8 cellular contexts compared by ENCODE assay signal in the genomic region with DNA sequence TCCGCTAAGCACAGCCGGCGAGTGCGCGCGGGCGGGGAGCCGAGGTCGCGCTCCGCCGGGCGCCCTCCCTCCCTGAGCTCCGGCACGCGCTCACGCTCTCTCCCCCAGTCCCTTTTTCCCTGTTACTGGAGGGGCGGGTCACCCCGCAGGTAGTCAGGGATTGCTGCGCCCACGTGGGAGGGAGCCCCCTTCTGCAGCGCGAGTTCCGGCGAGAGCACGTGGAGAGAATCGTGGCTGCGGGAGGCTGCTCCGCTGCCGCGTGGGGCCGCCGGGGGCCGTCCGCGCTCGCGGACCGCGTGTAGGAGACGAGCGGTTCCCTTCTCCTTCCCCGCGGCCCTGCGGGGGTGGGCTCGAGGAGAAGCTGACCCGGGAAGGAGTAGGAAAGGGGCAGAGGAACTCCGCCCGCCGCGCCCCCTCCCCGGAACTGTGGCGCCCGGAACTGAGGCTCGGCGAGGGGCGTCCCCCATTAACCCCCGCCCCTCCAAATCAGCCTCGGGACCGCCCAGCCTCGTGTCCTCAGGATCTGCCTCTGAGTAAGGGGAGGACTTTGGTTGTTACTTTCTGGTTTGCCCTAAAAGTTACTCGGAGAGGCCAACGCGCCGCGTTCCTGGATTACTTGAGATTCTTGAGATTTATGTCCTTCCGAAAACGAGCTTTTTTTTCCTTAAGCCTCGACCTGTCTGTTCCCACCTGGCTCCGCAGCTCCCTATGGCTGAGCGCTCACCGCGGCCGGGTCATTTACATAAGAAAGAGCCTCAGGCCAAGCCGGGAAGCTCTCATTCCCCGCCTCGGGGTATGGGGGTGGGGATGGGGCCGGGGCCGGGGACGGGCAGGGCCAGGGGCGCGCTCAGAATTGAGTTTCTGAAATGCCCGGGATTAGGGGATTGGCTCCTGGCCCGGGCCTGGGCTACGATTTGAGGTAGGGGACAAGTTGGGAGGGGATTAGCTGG. TPM values are rescaled to one million over a fixed set of nuclear protein-coding genes. Genes with fewer than 3 reads are reported as not detected.
DNase-seq lines count a peak whose midpoint lies in the region; ATAC-seq, FAIRE-seq and TF ChIP-seq lines count a peak whose summit lies in the region.

No MANE protein-coding gene starts in this region.

- TF ChIP-seq POLR2A in uterus (IDR thresholded peaks at IDR 0.05), result no peak

- H3K27ac ChIP-seq in PC-9 (peak overlapping the region; percentile 84), uterus (no peak overlapping the region)

- no peaks in the 10 kb centered on the region for H3K27me3 Mint-ChIP-seq in activated T-cell treated with anti-CD3 and anti-CD28 coated beads, Interleukin-2, amount 50 U/mL, for 72 hours (ENCODE audit: low read depth)

- no peaks in the 10 kb centered on the region for H3K9me2 ChIP-seq in PC-9 (ENCODE audit: insufficient read depth)

- H3K4me1 Mint-ChIP-seq in activated T-cell treated with anti-CD3 and anti-CD28 coated beads, Interleukin-2, amount 50 U/mL, for 72 hours (ENCODE audit: low read depth), result peaks cover 68% of the 10 kb centered on the region

- H3K4me1 ChIP-seq in PC-9 (replicated peaks; ENCODE audit: insufficient read depth) (peaks cover 41% of the 10 kb centered on the region), uterus (no peaks in the 10 kb centered on the region)

- POLR2A ChIA-PET in PC-9 (lab: Charles Lee; ENCODE audit: unreplicated experiment), result interaction anchor here (1.7 kb wide), 1 partner anchor 10 kb away, joined by 3 read pairs; no protein-coding TSS in a partner anchor

- no peaks in the 10 kb centered on the region for H3K27me3 ChIP-seq in PC-9 (ENCODE audit: insufficient read depth, low read depth)
- H3K27me3 ChIP-seq in uterus, result peaks cover 0 to 14% of the 10 kb centered on the region in 2 donors

- CTCF ChIA-PET in PC-9 (lab: Charles Lee), result interaction anchor here (0.6 to 1.3 kb wide), 6 partner anchors 14 to 123 kb away, joined by 3 to 13 read pairs (median 4); no protein-coding TSS in a partner anchor

- peak overlapping the region; percentile 93 for H3K4me2 ChIP-seq in PC-9

- H4K20me1 ChIP-seq in PC-9 (ENCODE audit: insufficient read depth), result no peaks in the 10 kb centered on the region; the same call in 1 of the 2 replicates

- H3K9me3 ChIP-seq in PC-9 (ENCODE audit: insufficient read depth, low read depth) (no peaks in the 10 kb centered on the region), uterus (no peaks in the 10 kb centered on the region)

- H3K4me3 ChIP-seq in PC-9 (peak overlapping the region; percentile 91), uterus (peak overlapping the region; percentile 30 to 58)

- FAIRE-seq in frontal cortex (lab: Jason Lieb, UNC), result no peak

- DNase-seq in CMK (ENCODE audit: low read depth) (peak; percentile 56), PC-9 (peak; percentile 64 to 67), frontal cortex (ENCODE audit: low spot score in 2 of 2) (peak; percentile 41 to 48), posterior vena cava (ENCODE audit: low spot score) (peak; percentile 85), uterus (peak in 1 of 2 donors; percentile 19)
- DNase-seq in activated T-cell treated with anti-CD3 and anti-CD28 coated beads, Interleukin-2, amount 50 U/mL, for 72 hours, result peak; percentile 78 to 82

- peaks cover 0 to 4% of the 10 kb centered on the region in 2 donors for H3K36me3 Mint-ChIP-seq in activated T-cell treated with anti-CD3 and anti-CD28 coated beads, Interleukin-2, amount 50 U/mL, for 72 hours (ENCODE audit: insufficient read depth in 2 of 2)

- no peak for TF ChIP-seq CTCF in PC-9 (conservative IDR thresholded peaks at IDR 0.05)
- no peak for TF ChIP-seq CTCF in uterus (IDR thresholded peaks at IDR 0.05)

- H2AFZ ChIP-seq in PC-9, result peak overlapping the region; percentile 79

- BruUV-seq in PC-9 (replicated peaks; lab: Mats Ljungman, UMichigan), result TSS peak; percentile 72

- H3K79me2 ChIP-seq in PC-9 (ENCODE audit: low read depth), result peaks cover 61% of the 10 kb centered on the region

- H3K36me3 ChIP-seq in PC-9 (ENCODE audit: low read depth) (no peaks in the 10 kb centered on the region), uterus (no peaks in the 10 kb centered on the region)

- peak overlapping the region; percentile 94 for H3K4me3 Mint-ChIP-seq in activated T-cell treated with anti-CD3 and anti-CD28 coated beads, Interleukin-2, amount 50 U/mL, for 72 hours

- peak overlapping the region; percentile 80 for H3K27ac Mint-ChIP-seq in activated T-cell treated with anti-CD3 and anti-CD28 coated beads, Interleukin-2, amount 50 U/mL, for 72 hours

- peaks cover 29% of the 10 kb centered on the region for H3F3A ChIP-seq in PC-9 (ENCODE audit: insufficient read depth, low read depth)

- intact Hi-C loops in PC-9 (cut with micrococcal nuclease; ENCODE audit: unreplicated experiment) (loop anchor here (1.0 to 2.0 kb wide), 3 partner anchors 16 to 120 kb away; no protein-coding TSS in a partner anchor), posterior vena cava (cut with DNase I) (no loop called here), uterus (cut with DNase I; ENCODE audit: low total_unique reads) (no loop called here)

- ATAC-seq in GM19372 (IDR thresholded peaks at IDR 0.05; ENCODE audit: low read depth, unreplicated experiment), result peak; percentile 43
- peak; percentile 46 for ATAC-seq in HG03457 (IDR thresholded peaks at IDR 0.05; ENCODE audit: unreplicated experiment)
- peak; percentile 70 to 71 for ATAC-seq in activated T-cell treated with anti-CD3 and anti-CD28 coated beads, Interleukin-2, amount 50 U/mL, for 72 hours (replicated peaks in 1 of 2)

- no peaks in the 10 kb centered on the region for H3K9me3 Mint-ChIP-seq in activated T-cell treated with anti-CD3 and anti-CD28 coated beads, Interleukin-2, amount 50 U/mL, for 72 hours

RNA-seq across cellular contexts. Expression of gene HK2, which starts 1.2 kb away (rescaled TPM):
- total RNA-seq in PC-9 (2021) (7.8 and 13.5 TPM in 2 replicates), frontal cortex (3.7 TPM), posterior vena cava (1 to 10 TPM; 4.2 to 4.3 TPM), uterus (1 to 10 TPM in 3 of 4 donors, under 1 TPM in 1; 0.29 to 8.6 (median 1.2) TPM)
- total RNA-seq in activated T-cell treated with anti-CD3 and anti-CD28 coated beads, Interleukin-2, amount 50 U/mL, for 72 hours, result 10 to 100 TPM; 31.2 to 36.4 TPM
